15 cellular contexts compared by ENCODE assay signal in genomic region chr5:3417376-3417943, GRCh38.
DNase-seq lines count a peak whose midpoint lies in the region; ATAC-seq and TF ChIP-seq lines count a peak whose summit lies in the region.
"Had no signal": no experiment of that assay in that cellular context is flagged by ENCODE, and none has a peak within 500 bp of the region (broad histone marks: within the 10 kb centered on the region; RNA-seq: fewer than 3 reads in every experiment).

No MANE protein-coding gene starts in this region.

- DNase-seq in HT-29 (ENCODE audit: low spot score): peak; percentile 44
- no peak for DNase-seq in WERI-Rb-1
- peak; percentile 62 for DNase-seq in iPS-NIHi11 (ENCODE audit: low spot score)
- DNase-seq in foreskin melanocyte: no peak
- DNase-seq in ascending aorta (ENCODE audit: low spot score in 2 of 2): no peak
- DNase-seq in OCI-LY7 (ENCODE audit: low spot score): no peak
- DNase-seq: Caco-2, GDM1, IMR-90, NCI-H1092 treated with DMSO at 0.1 percent for 48 hours, NCI-H1694, NCI-H82, SIG-M5 had no signal

- no peaks in the 10 kb centered on the region for H3K9me2 ChIP-seq in OCI-LY7 (ENCODE audit: insufficient read depth, low read length)

- no peaks in the 10 kb centered on the region for H3K36me3 ChIP-seq in WERI-Rb-1
- H3K36me3 ChIP-seq in ascending aorta: no peaks in the 10 kb centered on the region
- no peaks in the 10 kb centered on the region for H3K36me3 ChIP-seq in OCI-LY7 (ENCODE audit: insufficient read depth, low read length)

- no peak overlapping the region for H2AFZ ChIP-seq in OCI-LY7 (ENCODE audit: low read length)

- POLR2A ChIA-PET in OCI-LY7 (lab: Charles Lee): no interaction called here

- no peak for ATAC-seq in HG02973 (IDR thresholded peaks at IDR 0.05; ENCODE audit: unreplicated experiment)

- H4K20me1 ChIP-seq in OCI-LY7 (ENCODE audit: insufficient read depth, low read length): no peaks in the 10 kb centered on the region

- CTCF ChIA-PET in OCI-LY7 (lab: Charles Lee; ENCODE audit: unreplicated experiment): no interaction called here

- H3K4me3 ChIP-seq in WERI-Rb-1 (ENCODE audit: low read depth, low read length): no peak overlapping the region
- H3K4me3 ChIP-seq in ascending aorta: no peak overlapping the region
- no peak overlapping the region for H3K4me3 ChIP-seq in OCI-LY7 (ENCODE audit: low read depth, low read length, poor library complexity, severe bottlenecking)

- no peaks in the 10 kb centered on the region for H3K9me3 ChIP-seq in WERI-Rb-1 (ENCODE audit: severe bottlenecking)
- H3K9me3 ChIP-seq in ascending aorta: no peaks in the 10 kb centered on the region
- no peaks in the 10 kb centered on the region for H3K9me3 ChIP-seq in OCI-LY7 (ENCODE audit: low read length)
- H3K9me3 ChIP-seq: Caco-2 had no signal

- TF ChIP-seq CTCF in C4-2B (conservative IDR thresholded peaks at IDR 0.05) (peak; percentile 21), WERI-Rb-1 (IDR thresholded peaks at IDR 0.05; ENCODE audit: low read depth, low read length) (peak; percentile 37; the same call in 1 of the 2 replicates), ascending aorta (IDR thresholded peaks at IDR 0.05) (no peak), OCI-LY7 (conservative IDR thresholded peaks at IDR 0.05; ENCODE audit: low read length) (no peak)

- no peaks in the 10 kb centered on the region for H3K4me1 ChIP-seq in ascending aorta
- no peaks in the 10 kb centered on the region for H3K4me1 ChIP-seq in OCI-LY7 (ENCODE audit: insufficient read depth, low read length, poor library complexity, severe bottlenecking)
- H3K4me1 ChIP-seq: Caco-2 had no signal

- H3K79me2 ChIP-seq in OCI-LY7 (ENCODE audit: insufficient read depth, low read depth, low read length): no peaks in the 10 kb centered on the region

- intact Hi-C loops in ascending aorta (cut with DNase I): no loop called here
- intact Hi-C loops in OCI-LY7 (cut with micrococcal nuclease; ENCODE audit: unreplicated experiment): no loop called here

- H3K4me2 ChIP-seq in OCI-LY7 (ENCODE audit: low read length): no peak overlapping the region

- H3K27ac ChIP-seq in C4-2B: no peak overlapping the region
- H3K27ac ChIP-seq in WERI-Rb-1: no peak overlapping the region
- H3K27ac ChIP-seq in ascending aorta: no peak overlapping the region
- no peak overlapping the region for H3K27ac ChIP-seq in OCI-LY7 (ENCODE audit: low read depth, low read length, poor library complexity, severe bottlenecking)

- H3K27me3 ChIP-seq in WERI-Rb-1 (ENCODE audit: insufficient read depth, low read depth, severe bottlenecking) (peaks cover 83% of the 10 kb centered on the region), ascending aorta (no peaks in the 10 kb centered on the region)

- no TSS peak for BruUV-seq in OCI-LY7 (replicated peaks; lab: Mats Ljungman, UMichigan)

Comparison
In these comparisons a context has a peak if more than half of its experiments do, and no peak if none do; other contexts are left out.
1. CTCF ChIP-seq: peak in C4-2B (single experiment) and WERI-Rb-1 (single experiment); none in ascending aorta (0 of 3) and OCI-LY7 (single experiment).
2. DNase-seq: peak in HT-29 (single experiment) and iPS-NIHi11 (single experiment); none in WERI-Rb-1 (single experiment), foreskin melanocyte (single experiment), ascending aorta (0 of 2) and OCI-LY7 (single experiment).